Comparison of ENCODE assay signal across 12 cellular contexts in the genomic region with DNA sequence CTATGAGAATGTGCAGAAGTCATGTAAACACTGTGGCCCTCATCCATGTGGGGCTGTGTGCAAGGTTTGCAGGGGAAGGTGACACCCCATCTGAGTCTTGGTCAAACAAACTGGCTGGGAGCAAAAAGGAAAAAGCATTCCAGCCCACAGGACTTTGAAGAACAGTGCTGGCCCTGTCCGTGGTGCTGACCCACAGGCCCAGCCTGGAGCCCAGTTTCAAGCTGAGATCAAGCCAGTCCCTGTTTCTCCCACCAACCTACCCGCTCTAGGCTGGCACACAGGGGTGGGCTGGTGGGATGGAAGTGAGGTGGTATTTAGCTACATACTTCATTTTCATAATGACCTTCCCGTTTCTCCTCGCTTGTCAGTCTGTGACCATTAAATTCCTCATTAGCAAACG. TPM values are rescaled to one million over a fixed set of nuclear protein-coding genes. Genes with fewer than 3 reads are reported as not detected.
DNase-seq lines count a peak whose midpoint lies in the region; ATAC-seq and TF ChIP-seq lines count a peak whose summit lies in the region.
"Had no signal": no experiment of that assay in that cellular context is flagged by ENCODE, and none has a peak within 500 bp of the region (broad histone marks: within the 10 kb centered on the region; RNA-seq: fewer than 3 reads in every experiment).

No MANE protein-coding gene starts in this region.

- no peaks in the 10 kb centered on the region for H3K27me3 ChIP-seq in H7 (ENCODE audit: control insufficient read depth, insufficient read depth, low read length)
- H3K27me3 ChIP-seq in SJCRH30: peaks cover 3% of the 10 kb centered on the region; the same call in 1 of the 2 replicates
- H3K27me3 ChIP-seq: body of pancreas had no signal

- H3K9me3 Mint-ChIP-seq in nephron progenitor cell: no peaks in the 10 kb centered on the region

- H3K4me1 Mint-ChIP-seq in nephron progenitor cell: peaks cover 47% of the 10 kb centered on the region
- H3K4me1 Mint-ChIP-seq: stimulated activated naive CD8-positive, alpha-beta T cell treated with anti-CD3 and anti-CD28 coated beads, Interleukin-15, amount 100 ng/mL, for 72 hours had no signal

- ATAC-seq in HG03196 (IDR thresholded peaks at IDR 0.05; ENCODE audit: unreplicated experiment): no peak
- ATAC-seq in HG03039 (IDR thresholded peaks at IDR 0.05; ENCODE audit: unreplicated experiment): no peak

- DNase-seq in H7 (peak; percentile 66), SJCRH30 (peak; percentile 61 to 80), fibroblast of pulmonary artery (ENCODE audit: low read depth) (peak; percentile 50), nephron progenitor cell (peak; percentile 76), mesenteric fat pad (ENCODE audit: low spot score) (no peak), NCI-H2227 treated with DMSO at 0.1 percent for 48 hours (lab: John Stamatoyannopoulos, UW) (no peak)
- DNase-seq: GDM1; stimulated activated naive CD8-positive, alpha-beta T cell treated with anti-CD3 and anti-CD28 coated beads, Interleukin-15, amount 100 ng/mL, for 72 hours had no signal

- no peak overlapping the region for H3K27ac Mint-ChIP-seq in nephron progenitor cell
- H3K27ac Mint-ChIP-seq: CD4-positive, CD25-positive, alpha-beta regulatory T cell; stimulated activated naive CD8-positive, alpha-beta T cell treated with anti-CD3 and anti-CD28 coated beads, Interleukin-15, amount 100 ng/mL, for 72 hours had no signal

- no peaks in the 10 kb centered on the region for H3K36me3 Mint-ChIP-seq in nephron progenitor cell (ENCODE audit: low read depth)
- H3K36me3 Mint-ChIP-seq: CD4-positive, CD25-positive, alpha-beta regulatory T cell had no signal

- TF ChIP-seq CTCF in fibroblast of pulmonary artery (IDR thresholded peaks at IDR 0.05; ENCODE audit: low read length, missing control alignments) (no peak), nephron progenitor cell (IDR thresholded peaks at IDR 0.05) (no peak)

- H3K4me3 Mint-ChIP-seq in nephron progenitor cell: no peak overlapping the region
- H3K4me3 Mint-ChIP-seq: CD4-positive, CD25-positive, alpha-beta regulatory T cell; stimulated activated naive CD8-positive, alpha-beta T cell treated with anti-CD3 and anti-CD28 coated beads, Interleukin-15, amount 100 ng/mL, for 72 hours had no signal

- no peak overlapping the region for H3K27ac ChIP-seq in SJCRH30
- H3K27ac ChIP-seq: body of pancreas had no signal

- H3K27me3 Mint-ChIP-seq in nephron progenitor cell (ENCODE audit: low read depth, poor library complexity): peaks cover 28% of the 10 kb centered on the region

- no peaks in the 10 kb centered on the region for H3K9me3 ChIP-seq in SJCRH30 (replicated peaks)
- H3K9me3 ChIP-seq: body of pancreas had no signal

- H3K4me3 ChIP-seq in H7 (ENCODE audit: insufficient read depth, low read depth, low read length) (no peak overlapping the region), SJCRH30 (no peak overlapping the region), fibroblast of pulmonary artery (replicated peaks; ENCODE audit: low read depth, low read length) (no peak overlapping the region)
- H3K4me3 ChIP-seq: body of pancreas had no signal

- no peaks in the 10 kb centered on the region for H3K36me3 ChIP-seq in H7 (replicated peaks; ENCODE audit: control insufficient read depth, insufficient read depth, low read length)
- H3K36me3 ChIP-seq in SJCRH30: no peaks in the 10 kb centered on the region

- H3K4me1 ChIP-seq in SJCRH30: peaks cover 26% of the 10 kb centered on the region

RNA-seq across cellular contexts. Expression of gene RPL38, which starts 12.7 kb away (rescaled TPM):
- 1,534 and 2,134 TPM in 2 replicates for total RNA-seq in H7 (2014; rRNA removed; shearing (Covaris generic))
- 5,758 and 5,854 TPM in 2 replicates for total RNA-seq in SJCRH30 (2014; rRNA removed; shearing (Covaris generic))
- total RNA-seq in mesenteric fat pad: 642 TPM

RNA-seq across cellular contexts. Expression of gene TTYH2, which starts 22.6 kb away (rescaled TPM):
- 2.5 and 7.4 TPM in 2 replicates for total RNA-seq in H7 (2014; rRNA removed; shearing (Covaris generic))
- total RNA-seq in SJCRH30 (2014; rRNA removed; shearing (Covaris generic)): 45.8 and 53.0 TPM in 2 replicates
- 5.6 TPM for total RNA-seq in mesenteric fat pad

Comparison
In these comparisons a context has a peak if more than half of its experiments do, and no peak if none do; other contexts are left out.
1. DNase-seq: peak in H7 (single experiment), SJCRH30 (2 of 2), fibroblast of pulmonary artery (single experiment) and nephron progenitor cell (single experiment); none in mesenteric fat pad (single experiment) and NCI-H2227 treated with DMSO at 0.1 percent for 48 hours (single experiment).